8 cellular contexts compared by ENCODE assay signal in genomic region chr20:10511166-10511506, GRCh38.
DNase-seq lines count a peak whose midpoint lies in the region; ATAC-seq and TF ChIP-seq lines count a peak whose summit lies in the region.

No MANE protein-coding gene starts in this region.

- H3K9ac ChIP-seq in SU-DHL-6 (ENCODE audit: low read length) = peak overlapping the region; percentile 11; the same call in 1 of the 2 replicates

- H3K79me2 ChIP-seq in ACC112 (ENCODE audit: control insufficient read depth, insufficient read depth, low read length, unreplicated experiment) = peaks cover 8% of the 10 kb centered on the region
- H3K79me2 ChIP-seq in SU-DHL-6 (ENCODE audit: insufficient read depth, low read length) = no peaks in the 10 kb centered on the region; the same call in 1 of the 2 replicates

- H3K27ac ChIP-seq in ACC112 (ENCODE audit: low read depth, low read length) (peak overlapping the region; percentile 92), SU-DHL-6 (ENCODE audit: low read depth, low read length) (peak overlapping the region; percentile 30; the same call in 1 of the 2 replicates), right cardiac atrium (ENCODE audit: low read length) (peak overlapping the region; percentile 63), upper lobe of right lung (peak overlapping the region; percentile 56)

- H4K20me1 ChIP-seq in SU-DHL-6 (ENCODE audit: low read depth, low read length) = peaks cover 6% of the 10 kb centered on the region

- DNase-seq in right cardiac atrium (no peak), upper lobe of right lung (no peak), Kasumi-1 (lab: John Stamatoyannopoulos, UW) (no peak), NCI-H1694 (lab: John Stamatoyannopoulos, UW) (no peak)
- DNase-seq in activated effector memory CD4-positive, alpha-beta T cell treated with Interleukin-2 at 50 U/mL for 16 hours = no peak

- intact Hi-C loops in right cardiac atrium (cut with DNase I) (no loop called here), upper lobe of right lung (cut with DNase I) (no loop called here)

- no peaks in the 10 kb centered on the region for H3K9me2 ChIP-seq in SU-DHL-6 (replicated peaks; ENCODE audit: insufficient read depth, low read length)

- 80% methylated on average over 3 of the region's 3 CpGs for WGBS in right cardiac atrium

- H2AFZ ChIP-seq in ACC112 (ENCODE audit: low read length, unreplicated experiment) = no peak overlapping the region
- H2AFZ ChIP-seq in SU-DHL-6 (ENCODE audit: low read depth, low read length, severe bottlenecking) = no peak overlapping the region

- ATAC-seq in GM21737 (IDR thresholded peaks at IDR 0.05; ENCODE audit: unreplicated experiment) (peak; percentile 2), right cardiac atrium (peak; percentile 7 to 44), upper lobe of right lung (peak; percentile 19)

- peak overlapping the region; percentile 40 for H3K4me2 ChIP-seq in SU-DHL-6 (ENCODE audit: low read depth, low read length, poor library complexity, severe bottlenecking)

- H3K4me1 ChIP-seq in ACC112 (ENCODE audit: control insufficient read depth, insufficient read depth, low read length, unreplicated experiment) = peaks cover 51% of the 10 kb centered on the region
- peaks cover 17% of the 10 kb centered on the region for H3K4me1 ChIP-seq in right cardiac atrium (ENCODE audit: control insufficient read depth, insufficient read depth, low read length)
- H3K4me1 ChIP-seq in upper lobe of right lung = peaks cover 45% of the 10 kb centered on the region

- H3K4me3 ChIP-seq in ACC112 (ENCODE audit: low read depth, low read length) = peak overlapping the region; percentile 8; the same call in 1 of the 2 replicates
- no peak overlapping the region for H3K4me3 ChIP-seq in SU-DHL-6 (ENCODE audit: insufficient read depth, low read length, poor library complexity, severe bottlenecking)
- H3K4me3 ChIP-seq in right cardiac atrium (ENCODE audit: low read length) = no peak overlapping the region
- no peak overlapping the region for H3K4me3 ChIP-seq in upper lobe of right lung

- no peaks in the 10 kb centered on the region for H3K9me3 ChIP-seq in SU-DHL-6 (ENCODE audit: insufficient read depth, low read length)
- H3K9me3 ChIP-seq in right cardiac atrium (ENCODE audit: control insufficient read depth, low read length) = no peaks in the 10 kb centered on the region
- no peaks in the 10 kb centered on the region for H3K9me3 ChIP-seq in upper lobe of right lung

- H3K27me3 ChIP-seq in ACC112 (ENCODE audit: insufficient read depth, low read length) (no peaks in the 10 kb centered on the region), SU-DHL-6 (ENCODE audit: low read length) (no peaks in the 10 kb centered on the region), right cardiac atrium (ENCODE audit: control insufficient read depth, insufficient read depth) (no peaks in the 10 kb centered on the region), upper lobe of right lung (no peaks in the 10 kb centered on the region)

- no peaks in the 10 kb centered on the region for H3F3A ChIP-seq in SU-DHL-6 (ENCODE audit: insufficient read depth)

- TF ChIP-seq CTCF in SU-DHL-6 (IDR thresholded peaks at IDR 0.05; ENCODE audit: insufficient read depth, low read length, poor library complexity, severe bottlenecking) (no peak), upper lobe of right lung (IDR thresholded peaks at IDR 0.05) (no peak)

- H3K36me3 ChIP-seq in ACC112 (ENCODE audit: insufficient read depth, low read length) = no peaks in the 10 kb centered on the region
- H3K36me3 ChIP-seq in SU-DHL-6 (ENCODE audit: low read length) = no peaks in the 10 kb centered on the region
- no peaks in the 10 kb centered on the region for H3K36me3 ChIP-seq in upper lobe of right lung

Comparison
In these comparisons a context has a peak if more than half of its experiments do, and no peak if none do; other contexts are left out.
1. H3K27ac ChIP-seq: peak in every context shown above with its lines; median percentile 92 in ACC112; 63 in right cardiac atrium; 56 in upper lobe of right lung; 30 in SU-DHL-6.